In the genomic region with DNA sequence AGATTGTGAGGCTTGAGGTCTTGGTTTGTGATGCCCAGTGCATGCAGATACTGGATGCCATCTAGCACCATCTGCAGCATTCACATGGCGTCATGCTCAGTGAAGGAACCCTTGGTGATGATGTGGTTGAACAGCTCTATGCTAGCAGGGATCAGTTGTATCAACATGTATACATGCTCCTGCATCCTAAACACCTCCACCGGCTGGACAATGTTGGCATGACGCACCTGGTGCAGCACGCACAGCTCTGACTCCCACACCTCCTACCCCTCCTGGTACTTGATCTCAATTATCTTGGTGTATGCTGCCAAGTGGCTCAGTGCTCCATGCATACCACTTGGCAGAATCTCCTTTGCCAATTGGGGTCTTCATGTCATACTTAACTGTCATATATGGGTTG, we compare ENCODE assay signal across 24 cellular contexts.
"Had no signal": no experiment of that assay in that cellular context is flagged by ENCODE, and none has a peak within 500 bp of the region (broad histone marks: within the 10 kb centered on the region; RNA-seq: fewer than 3 reads in every experiment).

No MANE protein-coding gene starts in this region.

- H3K36me3 ChIP-seq: prostate gland had no signal

- H3K27me3 ChIP-seq: cardiac muscle cell, heart right ventricle, thyroid gland, upper lobe of right lung had no signal

- ATAC-seq: activated CD8-positive, alpha-beta memory T cell treated with anti-CD3 and anti-CD28 coated beads, Interleukin-2, amount 10 ng/mL, durations not matched to agents 7 days and 5 days; heart right ventricle; lower lobe of right lung had no signal

- H3K4me3 ChIP-seq: cardiac muscle cell, heart right ventricle, lower lobe of right lung, prostate gland, thyroid gland, upper lobe of right lung had no signal

- FAIRE-seq: kidney had no signal

- H3K9me3 Mint-ChIP-seq: activated CD4-positive, alpha-beta memory T cell treated with anti-CD3 and anti-CD28 coated beads for 36 hours; activated naive CD4-positive, alpha-beta T cell treated with anti-CD3 and anti-CD28 coated beads, Interleukin-2, amount 10 ng/mL, durations not matched to agents 7 days and 5 days had no signal

- H3K4me3 Mint-ChIP-seq: activated CD4-positive, alpha-beta memory T cell treated with anti-CD3 and anti-CD28 coated beads for 36 hours; activated CD8-positive, alpha-beta memory T cell treated with anti-CD3 and anti-CD28 coated beads, Interleukin-2, amount 10 ng/mL, durations not matched to agents 7 days and 5 days; activated naive CD4-positive, alpha-beta T cell treated with anti-CD3 and anti-CD28 coated beads, Interleukin-2, amount 10 ng/mL, durations not matched to agents 7 days and 5 days; naive B cell had no signal

- DNase-seq: activated CD4-positive, alpha-beta memory T cell treated with anti-CD3 and anti-CD28 coated beads for 36 hours; activated CD4-positive, alpha-beta T cell treated with anti-CD3 and anti-CD28 coated beads for 4 hours; activated CD4-positive, CD25-positive, alpha-beta regulatory T cell; activated CD8-positive, alpha-beta memory T cell treated with anti-CD3 and anti-CD28 coated beads, Interleukin-2, amount 10 ng/mL, durations not matched to agents 7 days and 5 days; activated effector memory CD4-positive, alpha-beta T cell treated with anti-CD3 and anti-CD28 coated beads, Interleukin-2, amount 50 U/mL, for 16 hours; activated naive CD4-positive, alpha-beta T cell treated with anti-CD3 and anti-CD28 coated beads, Interleukin-2, amount 10 ng/mL, durations not matched to agents 7 days and 5 days; activated T-cell treated with anti-CD3 and anti-CD28 coated beads for 4 hours; amygdala; dermis blood vessel endothelial cell; effector CD8-positive, alpha-beta T cell; erythroblast; foreskin fibroblast; heart right ventricle; kidney; lower lobe of right lung; mesendoderm; naive B cell; stimulated activated CD4-positive, alpha-beta T cell treated with anti-CD3 and anti-CD28 coated beads, Interleukin-2, amount 100 ng/mL, for 48 hours; stimulated activated naive CD4-positive, alpha-beta T cell treated with Interleukin-2 at 50 U/mL for 16 hours; substantia nigra; thyroid gland; upper lobe of right lung had no signal

- H3K27ac ChIP-seq: cardiac muscle cell, heart right ventricle, lower lobe of right lung, prostate gland, thyroid gland, upper lobe of right lung had no signal

- H3K4me1 Mint-ChIP-seq: activated CD8-positive, alpha-beta memory T cell treated with anti-CD3 and anti-CD28 coated beads, Interleukin-2, amount 10 ng/mL, durations not matched to agents 7 days and 5 days; activated naive CD4-positive, alpha-beta T cell treated with anti-CD3 and anti-CD28 coated beads, Interleukin-2, amount 10 ng/mL, durations not matched to agents 7 days and 5 days had no signal

- H3K27ac Mint-ChIP-seq: activated CD4-positive, alpha-beta memory T cell treated with anti-CD3 and anti-CD28 coated beads for 36 hours; activated CD8-positive, alpha-beta memory T cell treated with anti-CD3 and anti-CD28 coated beads, Interleukin-2, amount 10 ng/mL, durations not matched to agents 7 days and 5 days; activated naive CD4-positive, alpha-beta T cell treated with anti-CD3 and anti-CD28 coated beads, Interleukin-2, amount 10 ng/mL, durations not matched to agents 7 days and 5 days; naive B cell had no signal

- H3K4me1 ChIP-seq: heart right ventricle, lower lobe of right lung, prostate gland, thyroid gland, upper lobe of right lung had no signal

- H3K9me3 ChIP-seq: heart right ventricle, lower lobe of right lung, prostate gland, thyroid gland, upper lobe of right lung had no signal

- H3K27me3 Mint-ChIP-seq: activated CD4-positive, alpha-beta memory T cell treated with anti-CD3 and anti-CD28 coated beads for 36 hours; activated CD8-positive, alpha-beta memory T cell treated with anti-CD3 and anti-CD28 coated beads, Interleukin-2, amount 10 ng/mL, durations not matched to agents 7 days and 5 days; activated naive CD4-positive, alpha-beta T cell treated with anti-CD3 and anti-CD28 coated beads, Interleukin-2, amount 10 ng/mL, durations not matched to agents 7 days and 5 days; naive B cell had no signal
